In genomic region chr4:114867291-114867690, GRCh38 we compare ENCODE assay signal across 18 cellular contexts.
DNase-seq lines count a peak whose midpoint lies in the region; ATAC-seq and TF ChIP-seq lines count a peak whose summit lies in the region.
"Had no signal": no experiment of that assay in that cellular context is flagged by ENCODE, and none has a peak within 500 bp of the region (broad histone marks: within the 10 kb centered on the region; RNA-seq: fewer than 3 reads in every experiment).

No MANE protein-coding gene starts in this region.

- H3K36me3 Mint-ChIP-seq in naive thymus-derived CD8-positive, alpha-beta T cell, result no peaks in the 10 kb centered on the region

- H3K4me3 Mint-ChIP-seq in naive thymus-derived CD8-positive, alpha-beta T cell, result no peak overlapping the region
- H3K4me3 Mint-ChIP-seq: activated T-cell treated with anti-CD3 and anti-CD28 coated beads, Interleukin-2, amount 50 U/mL, for 72 hours; B cell had no signal

- TF ChIP-seq CTCF in retinal pigment epithelial cell (conservative IDR thresholded peaks at IDR 0.05; ENCODE audit: low read depth, low read length), result no peak

- no peak overlapping the region for H3K4me3 ChIP-seq in retinal pigment epithelial cell (ENCODE audit: low read length)
- H3K4me3 ChIP-seq: K562, tibial artery had no signal

- H3K27ac Mint-ChIP-seq in naive thymus-derived CD8-positive, alpha-beta T cell, result no peak overlapping the region
- H3K27ac Mint-ChIP-seq: activated T-cell treated with anti-CD3 and anti-CD28 coated beads, Interleukin-2, amount 50 U/mL, for 72 hours; B cell had no signal

- POLR2A ChIA-PET in naive thymus-derived CD8-positive, alpha-beta T cell (lab: Charles Lee), result no interaction called here

- H3K27me3 Mint-ChIP-seq in naive thymus-derived CD8-positive, alpha-beta T cell, result no peaks in the 10 kb centered on the region
- H3K27me3 Mint-ChIP-seq: B cell had no signal

- DNase-seq in NOMO-1 treated with DMSO at 0.1 percent for 48 hours (lab: John Stamatoyannopoulos, UW; ENCODE audit: unreplicated experiment) (peak; percentile 37), retinal pigment epithelial cell (ENCODE audit: low read depth) (peak; percentile 51), glomerular visceral epithelial cell (ENCODE audit: extremely low spot score) (no peak), SK-N-DZ (ENCODE audit: low spot score) (no peak), AG08396 (ENCODE audit: low spot score) (no peak)
- no peak for DNase-seq in naive thymus-derived CD8-positive, alpha-beta T cell
- DNase-seq: activated CD4-positive, alpha-beta T cell treated with anti-CD3 and anti-CD28 coated beads, Interleukin-2, amount 50 U/mL, for 4 hours; activated T-cell treated with anti-CD3 and anti-CD28 coated beads, Interleukin-2, amount 50 U/mL, for 72 hours; caudate nucleus; effector memory CD4-positive, alpha-beta T cell; kidney glomerular epithelial cell; NCI-H1417 treated with DMSO at 0.1 percent for 48 hours; stimulated activated CD4-positive, alpha-beta T cell treated with anti-CD3 and anti-CD28 coated beads, Interleukin-4, amount 100 ng/mL, for 24 hours; tibial artery had no signal

- peak; percentile 73 for ATAC-seq in GM19395 (IDR thresholded peaks at IDR 0.05; ENCODE audit: unreplicated experiment)
- peak; percentile 65 for ATAC-seq in HG02885 (IDR thresholded peaks at IDR 0.05; ENCODE audit: poor library complexity, unreplicated experiment)
- no peak for ATAC-seq in naive thymus-derived CD8-positive, alpha-beta T cell
- ATAC-seq: activated T-cell treated with anti-CD3 and anti-CD28 coated beads, Interleukin-2, amount 50 U/mL, for 72 hours; K562 had no signal

- H3K9me3 Mint-ChIP-seq in naive thymus-derived CD8-positive, alpha-beta T cell, result no peaks in the 10 kb centered on the region

- no peaks in the 10 kb centered on the region for H3K4me1 Mint-ChIP-seq in naive thymus-derived CD8-positive, alpha-beta T cell
- H3K4me1 Mint-ChIP-seq: B cell had no signal

Comparison
In these comparisons a context has a peak if more than half of its experiments do, and no peak if none do; other contexts are left out.
1. ATAC-seq: peak in GM19395 (single experiment) and HG02885 (single experiment); none in naive thymus-derived CD8-positive, alpha-beta T cell (0 of 2).
2. DNase-seq: peak in NOMO-1 treated with DMSO at 0.1 percent for 48 hours (single experiment) and retinal pigment epithelial cell (single experiment); none in glomerular visceral epithelial cell (single experiment), naive thymus-derived CD8-positive, alpha-beta T cell (0 of 10), SK-N-DZ (single experiment) and AG08396 (single experiment).